In genomic region chr5:141637266-141637692, GRCh38 we compare ENCODE assay signal across 8 cellular contexts. TPM values are rescaled to one million over a fixed set of nuclear protein-coding genes. Genes with fewer than 3 reads are reported as not detected.
DNase-seq lines count a peak whose midpoint lies in the region; ATAC-seq and TF ChIP-seq lines count a peak whose summit lies in the region.

No MANE protein-coding gene starts in this region.

- no peak for TF ChIP-seq CTCF in BE2C (IDR thresholded peaks at IDR 0.05; ENCODE audit: low read depth, low read length)

- ATAC-seq in GM19463 (IDR thresholded peaks at IDR 0.05; ENCODE audit: unreplicated experiment) (peak; percentile 16), naive B cell (ENCODE audit: low read depth in 2 of 2) (peak; percentile 43)
- peak; percentile 62 for ATAC-seq in effector memory CD8-positive, alpha-beta T cell (replicated peaks)

- H3K9ac ChIP-seq in HUES64 (ENCODE audit: low read depth, low read length), result peak overlapping the region; percentile 91

- H3K4me1 Mint-ChIP-seq in effector memory CD8-positive, alpha-beta T cell (ENCODE audit: low read depth in 2 of 2), result peaks cover 32 to 33% of the 10 kb centered on the region in 2 donors
- H3K4me1 Mint-ChIP-seq in naive B cell, result peaks cover 27 to 40% (median 39%) of the 10 kb centered on the region in 3 donors

- H3K9me3 ChIP-seq in BE2C, result no peaks in the 10 kb centered on the region
- H3K9me3 ChIP-seq in HUES64 (ENCODE audit: insufficient read depth, low read depth, low read length), result no peaks in the 10 kb centered on the region
- no peaks in the 10 kb centered on the region for H3K9me3 ChIP-seq in thymus (ENCODE audit: control insufficient read depth)

- H3K27me3 Mint-ChIP-seq in effector memory CD8-positive, alpha-beta T cell, result no peaks in the 10 kb centered on the region
- no peaks in the 10 kb centered on the region for H3K27me3 Mint-ChIP-seq in naive B cell

- H3K4me1 ChIP-seq in BE2C (peaks cover 3% of the 10 kb centered on the region), HUES64 (ENCODE audit: insufficient read depth, low read length) (peaks cover 3% of the 10 kb centered on the region), thymus (ENCODE audit: control insufficient read depth, insufficient read depth, low read length) (peaks cover 23% of the 10 kb centered on the region)

- WGBS in HUES64, result under 1% methylated on average over 46 of the region's 46 CpGs
- WGBS in thymus, result under 1% methylated on average over 46 of the region's 46 CpGs

- no peaks in the 10 kb centered on the region for H3K9me3 Mint-ChIP-seq in effector memory CD8-positive, alpha-beta T cell
- no peaks in the 10 kb centered on the region for H3K9me3 Mint-ChIP-seq in naive B cell

- DNase-seq in BE2C, result peak; percentile 60
- peak; percentile 57 to 67 for DNase-seq in activated CD4-positive, alpha-beta T cell treated with anti-CD3 and anti-CD28 coated beads, Interleukin-2, amount 50 U/mL, for 48 hours
- DNase-seq in effector memory CD8-positive, alpha-beta T cell, result peak; percentile 47 to 57 (median 55)
- peak; percentile 48 for DNase-seq in naive B cell
- DNase-seq in AG08395 (ENCODE audit: low spot score), result no peak

- H3K4me3 ChIP-seq in BE2C (ENCODE audit: low read depth, low read length), result peak overlapping the region; percentile 96
- peak overlapping the region; percentile 99 for H3K4me3 ChIP-seq in HUES64 (ENCODE audit: low read length)
- H3K4me3 ChIP-seq in thymus (ENCODE audit: low read length), result peak overlapping the region; percentile 72

- peak overlapping the region; percentile 63 to 78 for H3K27ac Mint-ChIP-seq in effector memory CD8-positive, alpha-beta T cell
- H3K27ac Mint-ChIP-seq in naive B cell, result peak overlapping the region in 4 of 6 donors; percentile 38 to 86 (median 57)

- H3K36me3 ChIP-seq in BE2C, result peaks cover 3% of the 10 kb centered on the region; the same call in 1 of the 2 replicates
- H3K36me3 ChIP-seq in HUES64 (ENCODE audit: insufficient read depth, low read length), result peaks cover 30% of the 10 kb centered on the region
- peaks cover 25% of the 10 kb centered on the region for H3K36me3 ChIP-seq in thymus (ENCODE audit: control insufficient read depth, insufficient read depth)

- H3K27me3 ChIP-seq in BE2C (no peaks in the 10 kb centered on the region), HUES64 (ENCODE audit: insufficient read depth, low read length) (peaks cover 7% of the 10 kb centered on the region; the same call in 1 of the 2 replicates), thymus (ENCODE audit: control insufficient read depth, insufficient read depth) (no peaks in the 10 kb centered on the region)

- H3K4me3 Mint-ChIP-seq in effector memory CD8-positive, alpha-beta T cell, result peak overlapping the region; percentile 88 to 89
- H3K4me3 Mint-ChIP-seq in naive B cell, result peak overlapping the region; percentile 84 to 93 (median 90)

- H3K36me3 Mint-ChIP-seq in effector memory CD8-positive, alpha-beta T cell (ENCODE audit: insufficient read depth), result peaks cover 11% of the 10 kb centered on the region
- H3K36me3 Mint-ChIP-seq in naive B cell, result no peaks in the 10 kb centered on the region

- H3K27ac ChIP-seq in HUES64 (ENCODE audit: low read depth, low read length) (peak overlapping the region; percentile 58; the same call in 1 of the 2 replicates), thymus (ENCODE audit: low read depth) (peak overlapping the region; percentile 58)

RNA-seq across cellular contexts. Expression of gene RELL2, which starts 0.5 kb away (rescaled TPM):
- 62.2 TPM for polyA plus RNA-seq in BE2C (2012; ENCODE audit: insufficient read depth, insufficient read length, low read depth)
- polyA plus RNA-seq in HUES64 (2013, experiment 1 of 2), result 10.3 TPM
- polyA plus RNA-seq in HUES64 (2013, experiment 2 of 2), result 9.7 TPM
- polyA plus RNA-seq in naive B cell (ENCODE audit: low read depth in 6 of 6), result 1 to 10 TPM; 1.3 to 3.8 (median 2.3) TPM
- polyA plus RNA-seq in thymus, result 20.8 TPM

RNA-seq across cellular contexts. Expression of gene HDAC3, which starts 0.6 kb away (rescaled TPM):
- 109 TPM for polyA plus RNA-seq in BE2C (2012; ENCODE audit: insufficient read depth, insufficient read length, low read depth)
- 92.1 TPM for polyA plus RNA-seq in HUES64 (2013, experiment 1 of 2)
- 81.0 TPM for polyA plus RNA-seq in HUES64 (2013, experiment 2 of 2)
- polyA plus RNA-seq in naive B cell (ENCODE audit: low read depth in 6 of 6) (100 to 1,000 TPM in 3 of 6 donors, 10 to 100 TPM in 3; 88.0 to 173 (median 99.5) TPM), thymus (82.9 TPM)

RNA-seq across cellular contexts. Expression of gene FCHSD1, which starts 13.9 kb away (rescaled TPM):
- 7.8 TPM for polyA plus RNA-seq in BE2C (2012; ENCODE audit: insufficient read depth, insufficient read length, low read depth)
- 11.5 TPM for polyA plus RNA-seq in HUES64 (2013, experiment 1 of 2)
- polyA plus RNA-seq in HUES64 (2013, experiment 2 of 2), result 12.6 TPM
- 10 to 100 TPM in 2 of 6 donors, 1 to 10 TPM in 4; 4.9 to 12.1 (median 8.2) TPM for polyA plus RNA-seq in naive B cell (ENCODE audit: low read depth in 6 of 6)
- polyA plus RNA-seq in thymus, result 29.8 TPM

RNA-seq across cellular contexts. Expression of gene DIAPH1, which starts 18.5 kb away (rescaled TPM):
- 55.0 TPM for polyA plus RNA-seq in BE2C (2012; ENCODE audit: insufficient read depth, insufficient read length, low read depth)
- polyA plus RNA-seq in HUES64 (2013, experiment 1 of 2), result 54.8 TPM
- 55.0 TPM for polyA plus RNA-seq in HUES64 (2013, experiment 2 of 2)
- 10 to 100 TPM; 29.5 to 54.9 (median 45.9) TPM for polyA plus RNA-seq in naive B cell (ENCODE audit: low read depth in 6 of 6)
- polyA plus RNA-seq in thymus, result 80.0 TPM

RNA-seq across cellular contexts. Expression of gene ARAP3, which starts 44.8 kb away (rescaled TPM):
- 38.1 TPM for polyA plus RNA-seq in BE2C (2012; ENCODE audit: insufficient read depth, insufficient read length, low read depth)
- polyA plus RNA-seq in HUES64 (2013, experiment 1 of 2), result 23.3 TPM
- 28.6 TPM for polyA plus RNA-seq in HUES64 (2013, experiment 2 of 2)
- polyA plus RNA-seq in naive B cell (ENCODE audit: low read depth in 6 of 6), result not detected
- polyA plus RNA-seq in thymus, result 4.2 TPM
